ENCODE assay signal across 20 cellular contexts in genomic region chr5:5178580-5178979, GRCh38. TPM values are rescaled to one million over a fixed set of nuclear protein-coding genes. Genes with fewer than 3 reads are reported as not detected.
DNase-seq lines count a peak whose midpoint lies in the region; ATAC-seq, FAIRE-seq and TF ChIP-seq lines count a peak whose summit lies in the region.
"Had no signal": no experiment of that assay in that cellular context is flagged by ENCODE, and none has a peak within 500 bp of the region (broad histone marks: within the 10 kb centered on the region; RNA-seq: fewer than 3 reads in every experiment).

No MANE protein-coding gene starts in this region.

- H3K4me1 Mint-ChIP-seq in chondrocyte (ENCODE audit: low read depth), result peaks cover 52% of the 10 kb centered on the region
- H3K4me1 Mint-ChIP-seq in MCF 10A (ENCODE audit: insufficient read depth, unreplicated experiment), result no peaks in the 10 kb centered on the region
- no peaks in the 10 kb centered on the region for H3K4me1 Mint-ChIP-seq in natural killer cell treated with Interleukin-12 subunit alpha and Interleukin-12 subunit beta and Interleukin-15 and Interleukin-18, amount 100 ng/mL, for 72 hours (ENCODE audit: low read depth in 2 of 2)

- no peaks in the 10 kb centered on the region for H3K27me3 Mint-ChIP-seq in chondrocyte (ENCODE audit: low read depth)
- no peaks in the 10 kb centered on the region for H3K27me3 Mint-ChIP-seq in MCF 10A (ENCODE audit: insufficient read depth, unreplicated experiment)
- peaks cover 9 to 14% of the 10 kb centered on the region in 2 donors for H3K27me3 Mint-ChIP-seq in natural killer cell treated with Interleukin-12 subunit alpha and Interleukin-12 subunit beta and Interleukin-15 and Interleukin-18, amount 100 ng/mL, for 72 hours

- ATAC-seq in pancreas, result peak in 3 of 4 donors; percentile 33 to 66 (median 62)
- no peak for ATAC-seq in natural killer cell treated with Interleukin-12 subunit alpha and Interleukin-12 subunit beta and Interleukin-15 and Interleukin-18, amount 100 ng/mL, for 72 hours

- peak overlapping the region; percentile 65 for H3K27ac Mint-ChIP-seq in chondrocyte (ENCODE audit: unreplicated experiment)
- no peak overlapping the region for H3K27ac Mint-ChIP-seq in MCF 10A (ENCODE audit: low read depth, unreplicated experiment)
- no peak overlapping the region for H3K27ac Mint-ChIP-seq in natural killer cell treated with Interleukin-12 subunit alpha and Interleukin-12 subunit beta and Interleukin-15 and Interleukin-18, amount 100 ng/mL, for 72 hours
- H3K27ac Mint-ChIP-seq: IgD-negative memory B cell had no signal

- H3K4me3 Mint-ChIP-seq in chondrocyte (ENCODE audit: unreplicated experiment) (no peak overlapping the region), MCF 10A (ENCODE audit: unreplicated experiment) (no peak overlapping the region)
- H3K4me3 Mint-ChIP-seq in natural killer cell treated with Interleukin-12 subunit alpha and Interleukin-12 subunit beta and Interleukin-15 and Interleukin-18, amount 100 ng/mL, for 72 hours, result no peak overlapping the region
- H3K4me3 Mint-ChIP-seq: IgD-negative memory B cell had no signal

- CTCF ChIA-PET in MCF 10A (lab: Yijun Ruan, JAX), result interaction anchor here (1.3 kb wide), 1 partner anchor 36 kb away, joined by 5 read pairs; no protein-coding TSS in a partner anchor

- H3K4me1 ChIP-seq in HUES48 (ENCODE audit: control insufficient read depth, insufficient read depth, low read length) (peaks cover 66% of the 10 kb centered on the region), iPS-15b (ENCODE audit: control insufficient read depth, insufficient read depth, low read length) (peaks cover 52% of the 10 kb centered on the region), pancreas (no peaks in the 10 kb centered on the region)
- H3K4me1 ChIP-seq: BE2C had no signal

- H3K9ac ChIP-seq in HUES48 (ENCODE audit: low read depth, low read length) (peak overlapping the region; percentile 11; the same call in 1 of the 2 replicates), iPS-15b (ENCODE audit: low read depth, low read length) (no peak overlapping the region)

- intact Hi-C loops in pancreas (cut with DNase I) (no loop called here), MCF 10A (cut with micrococcal nuclease) (no loop called here)

- FAIRE-seq in pancreas (lab: Jason Lieb, UNC), result no peak

- POLR2A ChIA-PET in MCF 10A (lab: Yijun Ruan, JAX), result no interaction called here

- H3K27me3 ChIP-seq in HUES48 (ENCODE audit: control insufficient read depth, insufficient read depth, low read length) (no peaks in the 10 kb centered on the region), iPS-15b (ENCODE audit: control insufficient read depth, insufficient read depth, low read length) (no peaks in the 10 kb centered on the region), pancreas (no peaks in the 10 kb centered on the region)
- H3K27me3 ChIP-seq: BE2C, SJSA1 had no signal

- DNase-seq in chondrocyte (ENCODE audit: low spot score) (no peak), pancreas (no peak), MCF 10A (ENCODE audit: unreplicated experiment) (no peak), NCI-H2107 (lab: John Stamatoyannopoulos, UW) (no peak)
- DNase-seq in effector CD4-positive, alpha-beta T cell, result no peak
- no peak for DNase-seq in natural killer cell treated with Interleukin-12 subunit alpha and Interleukin-12 subunit beta and Interleukin-15 and Interleukin-18, amount 100 ng/mL, for 72 hours (ENCODE audit: low spot score)
- DNase-seq: BE2C, EL, GF-D8, MV-4-11, NCI-H1105 treated with DMSO at 0.1 percent for 48 hours, NCI-H2081, NCI-H2171 treated with DMSO at 0.1 percent for 48 hours, NCI-H524 treated with DMSO at 0.1 percent for 48 hours, NCI-H82, OCI-M1 had no signal

- H3K4me3 ChIP-seq in HUES48 (ENCODE audit: low read depth, low read length) (peak overlapping the region; percentile 39; the same call in 1 of the 2 replicates), iPS-15b (ENCODE audit: low read depth, low read length) (peak overlapping the region; percentile 14), pancreas (no peak overlapping the region)
- H3K4me3 ChIP-seq: SJSA1 had no signal

- TF ChIP-seq CTCF in chondrocyte (IDR thresholded peaks at IDR 0.05), result no peak
- no peak for TF ChIP-seq CTCF in pancreas (IDR thresholded peaks at IDR 0.05)
- no peak for TF ChIP-seq CTCF in MCF 10A (IDR thresholded peaks at IDR 0.05; ENCODE audit: unreplicated experiment)

- H3K36me3 ChIP-seq in HUES48 (ENCODE audit: control insufficient read depth, insufficient read depth, low read length) (no peaks in the 10 kb centered on the region; the same call in 1 of the 2 replicates), iPS-15b (ENCODE audit: control insufficient read depth, insufficient read depth, low read length) (no peaks in the 10 kb centered on the region), pancreas (no peaks in the 10 kb centered on the region)
- H3K36me3 ChIP-seq: BE2C had no signal

- WGBS in pancreas, 2 donors, result 30 to 50% methylated on average over 2 of the region's 2 CpGs

- H3K27ac ChIP-seq in HUES48 (ENCODE audit: low read depth, low read length), result peak overlapping the region; percentile 88
- H3K27ac ChIP-seq in pancreas, result no peak overlapping the region
- H3K27ac ChIP-seq: SJSA1 had no signal

- 0 out of 2 replicates have a peak, but pooled peaks cover 3% of the 10 kb centered on the region for H3K9me3 ChIP-seq in HUES48 (ENCODE audit: control insufficient read depth, insufficient read depth, low read length)
- no peaks in the 10 kb centered on the region for H3K9me3 ChIP-seq in iPS-15b (ENCODE audit: control insufficient read depth, insufficient read depth, low read length)
- no peaks in the 10 kb centered on the region for H3K9me3 ChIP-seq in pancreas
- H3K9me3 ChIP-seq: BE2C, SJSA1 had no signal

- H3K9me3 Mint-ChIP-seq in chondrocyte (ENCODE audit: low read depth) (peaks cover 6% of the 10 kb centered on the region), MCF 10A (ENCODE audit: unreplicated experiment) (no peaks in the 10 kb centered on the region)
- H3K9me3 Mint-ChIP-seq in natural killer cell treated with Interleukin-12 subunit alpha and Interleukin-12 subunit beta and Interleukin-15 and Interleukin-18, amount 100 ng/mL, for 72 hours, result peaks cover 2% of the 10 kb centered on the region

- no TSS peak for BruUV-seq in MCF 10A (replicated peaks; lab: Mats Ljungman, UMichigan)

- peaks cover 6% of the 10 kb centered on the region for H3K36me3 Mint-ChIP-seq in chondrocyte (ENCODE audit: low read depth)
- H3K36me3 Mint-ChIP-seq in MCF 10A (ENCODE audit: insufficient read depth, unreplicated experiment), result no peaks in the 10 kb centered on the region
- no peaks in the 10 kb centered on the region for H3K36me3 Mint-ChIP-seq in natural killer cell treated with Interleukin-12 subunit alpha and Interleukin-12 subunit beta and Interleukin-15 and Interleukin-18, amount 100 ng/mL, for 72 hours
- H3K36me3 Mint-ChIP-seq: IgD-negative memory B cell had no signal

RNA-seq across cellular contexts. Expression of gene ADAMTS16, which starts 38.5 kb away (rescaled TPM):
- total RNA-seq in chondrocyte, result 6.5 to 12.8 TPM (median 12.5 TPM) in 3 replicates
- 1 to 10 TPM; 2.0 to 3.5 (median 2.6) TPM for total RNA-seq in pancreas
- 1 to 10 TPM in 1 of 2 donors, under 1 TPM in 1; 0.42 to 1.1 TPM for polyA plus RNA-seq in pancreas
- not detected in 2 replicates for total RNA-seq in MCF 10A (2022)
- total RNA-seq in natural killer cell treated with Interleukin-12 subunit alpha and Interleukin-12 subunit beta and Interleukin-15 and Interleukin-18, amount 100 ng/mL, for 72 hours, result not detected
- polyA plus RNA-seq: IgD-negative memory B cell had no signal

Comparison
In these comparisons a context has a peak if more than half of its experiments do, and no peak if none do; other contexts are left out.
1. H3K4me3 ChIP-seq: peak in HUES48 (single experiment) and iPS-15b (single experiment); none in pancreas (0 of 4).
2. ATAC-seq: peak in pancreas (3 of 4); none in natural killer cell treated with Interleukin-12 subunit alpha and Interleukin-12 subunit beta and Interleukin-15 and Interleukin-18, amount 100 ng/mL, for 72 hours (0 of 2).